In the genomic region with DNA sequence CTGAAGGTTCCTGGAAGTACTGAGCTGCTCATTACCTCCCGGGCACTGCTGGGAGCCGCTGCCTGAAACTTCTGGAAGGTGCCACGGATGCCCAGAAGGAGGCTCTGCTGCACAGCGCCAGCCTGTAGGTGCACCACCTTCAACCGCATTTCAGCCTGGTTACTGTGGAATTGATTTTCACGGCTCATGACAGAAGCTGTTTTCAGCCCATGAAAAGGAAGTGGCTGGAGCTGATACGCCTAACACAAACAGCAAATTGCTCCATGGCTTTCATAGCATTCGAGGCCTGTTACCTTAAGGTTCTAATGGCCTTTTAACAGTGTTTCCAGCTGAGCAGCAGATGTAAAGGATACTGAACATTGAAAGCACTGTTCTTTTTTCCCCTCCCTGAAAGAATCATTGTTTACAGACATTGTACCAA, we compare ENCODE assay signal across 9 cellular contexts. TPM values are rescaled to one million over a fixed set of nuclear protein-coding genes. Genes with fewer than 3 reads are reported as not detected.
DNase-seq lines count a peak whose midpoint lies in the region; ATAC-seq and TF ChIP-seq lines count a peak whose summit lies in the region.
"Had no signal": no experiment of that assay in that cellular context is flagged by ENCODE, and none has a peak within 500 bp of the region (broad histone marks: within the 10 kb centered on the region; RNA-seq: fewer than 3 reads in every experiment).

No MANE protein-coding gene starts in this region.

- TF ChIP-seq POLR2A in prostate gland (IDR thresholded peaks at IDR 0.05) = no peak

- H3K4me1 ChIP-seq in prostate gland (replicated peaks) = no peaks in the 10 kb centered on the region

- H3K4me3 ChIP-seq in prostate gland = no peak overlapping the region

- DNase-seq in HCEC 1CT (peak; percentile 37), NCI-H524 treated with DMSO at 0.1 percent for 48 hours (lab: John Stamatoyannopoulos, UW) (peak; percentile 55), dedifferentiated amniotic fluid mesenchymal stem cell (ENCODE audit: extremely low spot score) (peak; percentile 39), prostate gland (ENCODE audit: low spot score) (peak; percentile 16), iPS-NIHi11 (ENCODE audit: low spot score) (no peak)
- no peak for DNase-seq in stimulated activated CD4-positive, alpha-beta T cell treated with anti-CD3 and anti-CD28 coated beads, Interleukin-4, amount 100 ng/mL, for 24 hours

- H3K9me3 ChIP-seq in prostate gland = no peaks in the 10 kb centered on the region

- 57% methylated on average over 8 of the region's 8 CpGs for WGBS in prostate gland

- TF ChIP-seq CTCF in prostate gland (IDR thresholded peaks at IDR 0.05) = no peak

- H3K36me3 ChIP-seq in prostate gland = no peaks in the 10 kb centered on the region

- no peak overlapping the region for H3K27ac ChIP-seq in prostate gland

- no peaks in the 10 kb centered on the region for H3K27me3 ChIP-seq in prostate gland (replicated peaks; ENCODE audit: insufficient read depth)

- intact Hi-C loops in prostate gland (cut with DNase I) = no loop called here

- ATAC-seq in HG03520 (IDR thresholded peaks at IDR 0.05; ENCODE audit: unreplicated experiment) = no peak
- no peak for ATAC-seq in GM21447 (IDR thresholded peaks at IDR 0.05; ENCODE audit: unreplicated experiment)

RNA-seq across cellular contexts. Expression of a gene that starts 22.0 kb away (rescaled TPM):
- total RNA-seq in prostate gland = 1 to 10 TPM; 3.4 to 5.3 TPM
- total RNA-seq: T-helper 1 cell treated with Interleukin-12 subunit alpha and Interleukin-12 subunit beta and Interleukin-4 antibody, amounts not matched to agents 30 ng/mL and 1 ng/mL, for 36 hours had no signal

Comparison
In these comparisons a context has a peak if more than half of its experiments do, and no peak if none do; other contexts are left out.
1. DNase-seq: peak in HCEC 1CT (single experiment), NCI-H524 treated with DMSO at 0.1 percent for 48 hours (single experiment), dedifferentiated amniotic fluid mesenchymal stem cell (single experiment) and prostate gland (single experiment); none in stimulated activated CD4-positive, alpha-beta T cell treated with anti-CD3 and anti-CD28 coated beads, Interleukin-4, amount 100 ng/mL, for 24 hours (single experiment) and iPS-NIHi11 (single experiment).